ENCODE assay signal across 1 cellular context in the genomic region with DNA sequence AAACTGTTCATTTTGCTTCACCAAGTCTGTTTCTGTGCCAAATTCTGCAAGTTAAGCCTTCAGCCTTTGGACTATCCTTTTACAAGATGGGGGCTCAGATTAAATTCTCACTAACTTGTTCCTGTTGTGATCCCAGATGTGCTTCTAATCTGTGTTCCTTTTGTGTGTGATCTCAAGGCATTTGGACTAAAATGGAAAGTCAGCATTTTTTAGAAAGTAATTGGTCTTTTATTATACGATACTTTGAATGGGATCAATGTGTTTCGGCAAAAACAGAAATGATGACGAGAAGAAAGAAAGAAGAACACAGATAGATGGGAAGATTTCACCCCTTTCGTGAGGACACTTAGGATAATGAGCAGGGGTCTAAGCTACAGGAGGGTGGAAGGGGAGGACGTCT.
TF ChIP-seq lines count a peak whose summit lies in the region.

No MANE protein-coding gene starts in this region.

TF ChIP-seq in GM23338, 12 proteins besides CTCF, POLR2A, EP300 and RAD21:
- TF ChIP-seq REST (IDR thresholded peaks at IDR 0.05; ENCODE audit: unreplicated experiment) (no peak), EZH2 (IDR thresholded peaks at IDR 0.05; ENCODE audit: low read depth, unreplicated experiment) (no peak), NANOG (IDR thresholded peaks at IDR 0.05; ENCODE audit: borderline replicate concordance) (no peak), JUNB (IDR thresholded peaks at IDR 0.05; ENCODE audit: unreplicated experiment) (no peak), STAT1 (IDR thresholded peaks at IDR 0.05; ENCODE audit: unreplicated experiment) (no peak), POLR2AphosphoS5 (IDR thresholded peaks at IDR 0.05; ENCODE audit: low read depth) (no peak)
